ENCODE assay signal across 9 cellular contexts in genomic region chr13:40769970-40770369, GRCh38. TPM values are rescaled to one million over a fixed set of nuclear protein-coding genes. Genes with fewer than 3 reads are reported as not detected.
DNase-seq lines count a peak whose midpoint lies in the region; ATAC-seq and TF ChIP-seq lines count a peak whose summit lies in the region.
"Had no signal": no experiment of that assay in that cellular context is flagged by ENCODE, and none has a peak within 500 bp of the region (broad histone marks: within the 10 kb centered on the region; RNA-seq: fewer than 3 reads in every experiment).

No MANE protein-coding gene starts in this region.

- H3K4me1 Mint-ChIP-seq in IgD-negative memory B cell (peaks cover 11 to 24% (median 15%) of the 10 kb centered on the region in 3 donors), natural killer cell (peaks cover 13% of the 10 kb centered on the region in 2 donors)
- H3K4me1 Mint-ChIP-seq in central memory CD8-positive, alpha-beta T cell = peaks cover 13% of the 10 kb centered on the region

- H3K36me3 Mint-ChIP-seq in IgD-negative memory B cell (no peaks in the 10 kb centered on the region), natural killer cell (no peaks in the 10 kb centered on the region)
- peaks cover 13% of the 10 kb centered on the region for H3K36me3 Mint-ChIP-seq in central memory CD8-positive, alpha-beta T cell (ENCODE audit: insufficient read depth)

- intact Hi-C loops in natural killer cell (cut with micrococcal nuclease) = loop anchor here (2.0 to 10.0 kb wide), 3 partner anchors 19 to 381 kb away; partner anchors contain the start of genes SLC25A15 and WBP4

- no peak for ATAC-seq in central memory CD8-positive, alpha-beta T cell (replicated peaks; ENCODE audit: extremely low read depth, poor library complexity, severe bottlenecking)
- no peak for ATAC-seq in natural killer cell
- ATAC-seq in HG03196 (IDR thresholded peaks at IDR 0.05; ENCODE audit: unreplicated experiment) = no peak
- no peak for ATAC-seq in GM19395 (IDR thresholded peaks at IDR 0.05; ENCODE audit: unreplicated experiment)

- peak overlapping the region in 1 of 3 donors; percentile 97 for H3K27ac Mint-ChIP-seq in IgD-negative memory B cell
- peak overlapping the region; percentile 86 for H3K27ac Mint-ChIP-seq in central memory CD8-positive, alpha-beta T cell (ENCODE audit: low read depth)
- H3K27ac Mint-ChIP-seq in natural killer cell = peak overlapping the region; percentile 92 to 95

- H3K9me3 Mint-ChIP-seq in IgD-negative memory B cell (no peaks in the 10 kb centered on the region), natural killer cell (no peaks in the 10 kb centered on the region)
- H3K9me3 Mint-ChIP-seq in central memory CD8-positive, alpha-beta T cell = no peaks in the 10 kb centered on the region

- H3K4me3 Mint-ChIP-seq in IgD-negative memory B cell (peak overlapping the region; percentile 94 to 99 (median 98)), natural killer cell (peak overlapping the region; percentile 97)
- peak overlapping the region; percentile 92 for H3K4me3 Mint-ChIP-seq in central memory CD8-positive, alpha-beta T cell

- TF ChIP-seq CTCF in AG10803 (conservative IDR thresholded peaks at IDR 0.05; ENCODE audit: low read length) (no peak), natural killer cell (IDR thresholded peaks at IDR 0.05) (no peak)

- H3K27me3 Mint-ChIP-seq in IgD-negative memory B cell = no peaks in the 10 kb centered on the region
- no peaks in the 10 kb centered on the region for H3K27me3 Mint-ChIP-seq in central memory CD8-positive, alpha-beta T cell
- no peaks in the 10 kb centered on the region for H3K27me3 Mint-ChIP-seq in natural killer cell (ENCODE audit: low read depth in 2 of 2)

- peak overlapping the region; percentile 99 for H3K4me3 ChIP-seq in AG10803 (ENCODE audit: low read length)

- DNase-seq in AG10803 (ENCODE audit: low read depth) = no peak
- DNase-seq in central memory CD8-positive, alpha-beta T cell (ENCODE audit: low spot score in 2 of 2) = no peak
- DNase-seq in natural killer cell = no peak
- DNase-seq in NK-92 treated with Interleukin-12 subunit alpha and Interleukin-12 subunit beta, amount 100 ng/mL, for 24 hours (lab: John Stamatoyannopoulos, UW) = no peak
- no peak for DNase-seq in SKM-1 (lab: John Stamatoyannopoulos, UW; ENCODE audit: unreplicated experiment)
- DNase-seq: KG1 had no signal

RNA-seq across cellular contexts. Expression of gene MRPS31, which starts 1.0 kb away (rescaled TPM):
- 53.6 TPM for polyA plus RNA-seq in IgD-negative memory B cell
- 10 to 100 TPM; 13.6 to 19.6 (median 13.8) TPM for total RNA-seq in natural killer cell

RNA-seq across cellular contexts. Expression of gene SLC25A15, which starts 19.4 kb away (rescaled TPM):
- polyA plus RNA-seq in IgD-negative memory B cell = 2.0 TPM
- total RNA-seq in natural killer cell = 1 to 10 TPM; 4.0 to 6.0 (median 5.8) TPM
